Comparison of ENCODE assay signal across 8 cellular contexts in genomic region chr5:108481355-108481931, GRCh38.
DNase-seq lines count a peak whose midpoint lies in the region; ATAC-seq, FAIRE-seq and TF ChIP-seq lines count a peak whose summit lies in the region.

No MANE protein-coding gene starts in this region.

- H3K79me2 ChIP-seq in HepG2 (ENCODE audit: insufficient read depth, low read length), result no peaks in the 10 kb centered on the region

- H3K27me3 ChIP-seq in adipocyte (replicated peaks; ENCODE audit: control insufficient read depth, insufficient read depth, low read length) (no peaks in the 10 kb centered on the region), HepG2 (ENCODE audit: control insufficient read depth in 1 of 2, insufficient read depth in 2 of 2, low read length in 2 of 2) (no peaks in the 10 kb centered on the region), uterus (no peaks in the 10 kb centered on the region), MG63 (peaks cover 29% of the 10 kb centered on the region)

- H3K4me2 ChIP-seq in HepG2 (ENCODE audit: low read depth, low read length), result no peak overlapping the region

- DNase-seq in LHCN-M2 (ENCODE audit: low read depth) (peak; percentile 36), adipocyte (ENCODE audit: low read depth) (peak; percentile 74), HepG2 (ENCODE audit: low spot score) (peak; percentile 20), uterus (no peak), MG63 (no peak)

- ATAC-seq in HepG2 (peak; percentile 47; the same call in 2 of the 3 replicates), GM19328 (IDR thresholded peaks at IDR 0.05; ENCODE audit: unreplicated experiment) (no peak)

- H4K20me1 ChIP-seq in HepG2 (ENCODE audit: insufficient read depth, low read length), result no peaks in the 10 kb centered on the region

- H3K4me1 ChIP-seq in adipocyte (ENCODE audit: control insufficient read depth, insufficient read depth, low read length) (peaks cover 10% of the 10 kb centered on the region), HepG2 (ENCODE audit: insufficient read depth, low read length) (no peaks in the 10 kb centered on the region), uterus (peaks cover 0 to 3% of the 10 kb centered on the region in 2 donors)

- CTCF ChIA-PET in HepG2 (lab: Yijun Ruan, JAX; ENCODE audit: low intra/inter-chr PET ratio, low total read pairs), result no interaction called here

- in situ Hi-C loops in HepG2 (cut with HindIII; ENCODE audit: extremely low pct_ligation_motif_present, low pct_unique_long_range_greater_than_20kb), result no loop called here

- TF ChIP-seq RAD21 in HepG2 (CRISPR knock-in tag; IDR thresholded peaks at IDR 0.05), result no peak

- intact Hi-C loops in HepG2 (cut with micrococcal nuclease; ENCODE audit: unreplicated experiment), result no loop called here
- intact Hi-C loops in uterus (cut with DNase I; ENCODE audit: low total_unique reads), result no loop called here

- H3K4me3 ChIP-seq in adipocyte (ENCODE audit: low read length), result no peak overlapping the region
- H3K4me3 ChIP-seq in HepG2 (replicated peaks in 1 of 3; ENCODE audit: insufficient read depth in 1 of 3, low read depth in 2 of 3, low read length in 3 of 3), result no peak overlapping the region
- no peak overlapping the region for H3K4me3 ChIP-seq in uterus
- no peak overlapping the region for H3K4me3 ChIP-seq in MG63

- TF ChIP-seq EP300 in HepG2 (IDR thresholded peaks at IDR 0.05; ENCODE audit: low read depth in 2 of 2, low read length in 2 of 2), result no peak
- no peak for TF ChIP-seq EP300 in HepG2 (CRISPR knock-in tag; IDR thresholded peaks at IDR 0.05; ENCODE audit: borderline replicate concordance)

- H3K9me3 ChIP-seq in adipocyte (ENCODE audit: control insufficient read depth, low read length), result no peaks in the 10 kb centered on the region
- no peaks in the 10 kb centered on the region for H3K9me3 ChIP-seq in HepG2 (ENCODE audit: low read length)
- no peaks in the 10 kb centered on the region for H3K9me3 ChIP-seq in uterus
- H3K9me3 ChIP-seq in MG63, result no peaks in the 10 kb centered on the region; the same call in 1 of the 2 replicates

- H3K36me3 ChIP-seq in adipocyte (ENCODE audit: control insufficient read depth, insufficient read depth, low read length, severe bottlenecking) (no peaks in the 10 kb centered on the region), HepG2 (replicated peaks in 1 of 2; ENCODE audit: control insufficient read depth in 1 of 2, insufficient read depth in 2 of 2, low read length in 2 of 2) (no peaks in the 10 kb centered on the region), uterus (no peaks in the 10 kb centered on the region), MG63 (no peaks in the 10 kb centered on the region)

- FAIRE-seq in A204.1 (lab: Jason Lieb, UNC) (peak; percentile 81), HepG2 (lab: Jason Lieb, UNC) (peak; percentile 66)

- H3K27ac ChIP-seq in HepG2 (ENCODE audit: extremely low read length, insufficient read depth, low read length) (no peak overlapping the region), uterus (no peak overlapping the region)

- no peak overlapping the region for H2AFZ ChIP-seq in HepG2 (ENCODE audit: low read length)

- TF ChIP-seq CTCF in GM12874 (IDR thresholded peaks at IDR 0.05; ENCODE audit: insufficient read depth, low read depth, low read length) (peak; percentile 26; the same call in 1 of the 2 replicates), HepG2 (CRISPR knock-in tag; IDR thresholded peaks at IDR 0.05) (peak; percentile 45), uterus (IDR thresholded peaks at IDR 0.05) (peak in 2 of 4 experiments; percentile 12 to 21)

- TF ChIP-seq POLR2A in HepG2 (IDR thresholded peaks at IDR 0.05; ENCODE audit: insufficient read depth in 1 of 2, low read depth in 2 of 2, low read length in 2 of 2) (no peak), uterus (IDR thresholded peaks at IDR 0.05) (no peak)

- POLR2A ChIA-PET in HepG2 (lab: Yijun Ruan, JAX), result no interaction called here

- peak overlapping the region; percentile 48 for H3K9ac ChIP-seq in adipocyte (ENCODE audit: low read length)
- no peak overlapping the region for H3K9ac ChIP-seq in HepG2 (ENCODE audit: insufficient read depth, low read depth, low read length)

- no TSS peak for BruUV-seq in HepG2 (replicated peaks; lab: Mats Ljungman, UMichigan)

- WGBS in HepG2 (ENCODE audit: low lambda C conversion rate), result 27% methylated on average over 8 of the region's 8 CpGs

TF ChIP-seq in HepG2, 621 proteins besides CTCF, POLR2A, EP300 and RAD21:
- TF ChIP-seq SUZ12 (IDR thresholded peaks at IDR 0.05; ENCODE audit: low read depth, low read length), result no peak
- TF ChIP-seq STAG1 (CRISPR knock-in tag; IDR thresholded peaks at IDR 0.05), result peak; percentile 45
- TF ChIP-seq, protein P1, sequence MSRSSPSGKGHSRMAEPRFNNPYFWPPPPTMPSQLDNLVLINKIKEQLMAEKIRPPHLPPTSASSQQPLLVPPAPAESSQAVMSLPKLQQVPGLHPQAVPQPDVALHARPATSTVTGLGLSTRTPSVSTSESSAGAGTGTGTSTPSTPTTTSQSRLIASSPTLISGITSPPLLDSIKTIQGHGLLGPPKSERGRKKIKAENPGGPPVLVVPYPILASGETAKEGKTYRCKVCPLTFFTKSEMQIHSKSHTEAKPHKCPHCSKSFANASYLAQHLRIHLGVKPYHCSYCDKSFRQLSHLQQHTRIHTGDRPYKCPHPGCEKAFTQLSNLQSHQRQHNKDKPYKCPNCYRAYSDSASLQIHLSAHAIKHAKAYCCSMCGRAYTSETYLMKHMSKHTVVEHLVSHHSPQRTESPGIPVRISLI (CRISPR knock-in tag; IDR thresholded peaks at IDR 0.05; ENCODE audit: borderline replicate concordance), result peak; percentile 27; the same call in 1 of the 2 replicates

Comparison
In these comparisons a context has a peak if more than half of its experiments do, and no peak if none do; other contexts are left out.
1. DNase-seq: peak in LHCN-M2 (single experiment), adipocyte (single experiment) and HepG2 (single experiment); none in uterus (0 of 2) and MG63 (single experiment).